In genomic region chr15:55434989-55435825, GRCh38 we compare ENCODE assay signal across 9 cellular contexts. TPM values are rescaled to one million over a fixed set of nuclear protein-coding genes. Genes with fewer than 3 reads are reported as not detected.
DNase-seq lines count a peak whose midpoint lies in the region; ATAC-seq and TF ChIP-seq lines count a peak whose summit lies in the region.
"Had no signal": no experiment of that assay in that cellular context is flagged by ENCODE, and none has a peak within 500 bp of the region (broad histone marks: within the 10 kb centered on the region; RNA-seq: fewer than 3 reads in every experiment).

No MANE protein-coding gene starts in this region.

- no peaks in the 10 kb centered on the region for H3K4me1 ChIP-seq in naive thymus-derived CD4-positive, alpha-beta T cell (ENCODE audit: control insufficient read depth in 2 of 2, insufficient read depth in 2 of 2, low read length in 2 of 2)

- ATAC-seq in naive thymus-derived CD4-positive, alpha-beta T cell: peak; percentile 68
- ATAC-seq in omental fat pad (ENCODE audit: low FRiP score): no peak
- no peak for ATAC-seq in HG02973 (IDR thresholded peaks at IDR 0.05; ENCODE audit: unreplicated experiment)

- POLR2A ChIA-PET in naive thymus-derived CD4-positive, alpha-beta T cell (lab: Charles Lee): no interaction called here

- DNase-seq in CD14-positive monocyte (ENCODE audit: low spot score) (no peak), GM13977 (ENCODE audit: low spot score) (peak; percentile 58), HT-29 (ENCODE audit: low spot score) (peak; percentile 79), SHP77 (lab: John Stamatoyannopoulos, UW) (peak; percentile 13 to 28), epithelial cell of prostate (ENCODE audit: low read depth, low spot score) (peak; percentile 3), omental fat pad (ENCODE audit: low spot score) (no peak)
- DNase-seq in naive thymus-derived CD4-positive, alpha-beta T cell: peak in 5 of 9 donors; percentile 30 to 43 (median 33)

- CTCF ChIA-PET in naive thymus-derived CD4-positive, alpha-beta T cell (lab: Charles Lee): interaction anchor here (0.7 to 2.5 kb wide), 9 partner anchors 9 to 219 kb away, joined by 3 to 18 read pairs (median 4); partner anchors contain the start of genes CCPG1 and PIERCE2

- no peaks in the 10 kb centered on the region for H3K36me3 ChIP-seq in naive thymus-derived CD4-positive, alpha-beta T cell (ENCODE audit: control insufficient read depth in 2 of 3, insufficient read depth in 3 of 3, low read length in 3 of 3)

- no peaks in the 10 kb centered on the region for H3K27me3 ChIP-seq in naive thymus-derived CD4-positive, alpha-beta T cell (ENCODE audit: control insufficient read depth in 2 of 2, insufficient read depth in 2 of 2, low read length in 2 of 2)

- H3K27ac ChIP-seq in epithelial cell of prostate: no peak overlapping the region
- no peak overlapping the region for H3K27ac ChIP-seq in naive thymus-derived CD4-positive, alpha-beta T cell (ENCODE audit: low read depth, low read length)

- H3K36me3 Mint-ChIP-seq in CD14-positive monocyte: no peaks in the 10 kb centered on the region
- H3K36me3 Mint-ChIP-seq in naive thymus-derived CD4-positive, alpha-beta T cell: no peaks in the 10 kb centered on the region

- H3K4me3 ChIP-seq in naive thymus-derived CD4-positive, alpha-beta T cell (ENCODE audit: low read length): no peak overlapping the region

- no peak overlapping the region for H3K4me3 Mint-ChIP-seq in CD14-positive monocyte
- no peak overlapping the region for H3K4me3 Mint-ChIP-seq in naive thymus-derived CD4-positive, alpha-beta T cell

- intact Hi-C loops in CD14-positive monocyte (cut with micrococcal nuclease): loop anchor here in 1 of 2 donors (10.0 kb wide), 1 partner anchor 220 kb away; no protein-coding TSS in a partner anchor
- intact Hi-C loops in naive thymus-derived CD4-positive, alpha-beta T cell (cut with micrococcal nuclease): loop anchor here (1.0 to 10.0 kb wide), 8 partner anchors 27 to 1470 kb away; partner anchors contain the start of genes CCPG1 (in 2 of the 2), PIERCE2 (in 2 of the 2), PIGB (in 1 of the 2) and PIGBOS1 (in 1 of the 2)

- in situ Hi-C loops in GM13977 (cut with MboI; ENCODE audit: low pct_unique_long_range_greater_than_20kb, low sequenced_read_pairs, unreplicated experiment): no loop called here

- no peak overlapping the region for H3K27ac Mint-ChIP-seq in CD14-positive monocyte
- no peak overlapping the region for H3K27ac Mint-ChIP-seq in naive thymus-derived CD4-positive, alpha-beta T cell

- H3K9me3 Mint-ChIP-seq in CD14-positive monocyte: peaks cover 0 to 3% (median 2%) of the 10 kb centered on the region in 7 donors
- peaks cover 0 to 2% (median 0%) of the 10 kb centered on the region in 11 donors for H3K9me3 Mint-ChIP-seq in naive thymus-derived CD4-positive, alpha-beta T cell

- peaks cover 0 to 7% (median 1%) of the 10 kb centered on the region in 3 donors for H3K27me3 Mint-ChIP-seq in CD14-positive monocyte (ENCODE audit: low read depth in 3 of 3)
- H3K27me3 Mint-ChIP-seq in naive thymus-derived CD4-positive, alpha-beta T cell: peaks cover 0 to 4% (median 0%) of the 10 kb centered on the region in 5 donors

- TF ChIP-seq CTCF in CD14-positive monocyte (IDR thresholded peaks at IDR 0.05) (peak; percentile 81), GM13977 (IDR thresholded peaks at IDR 0.05; ENCODE audit: extremely low read depth, insufficient read depth, missing control alignments) (peak; percentile 60), omental fat pad (IDR thresholded peaks at IDR 0.05) (no peak)

- H3K4me1 Mint-ChIP-seq in CD14-positive monocyte: peaks cover 4% of the 10 kb centered on the region
- peaks cover 0 to 10% (median 5%) of the 10 kb centered on the region in 7 donors for H3K4me1 Mint-ChIP-seq in naive thymus-derived CD4-positive, alpha-beta T cell

- H3K9me3 ChIP-seq in naive thymus-derived CD4-positive, alpha-beta T cell (ENCODE audit: control insufficient read depth in 2 of 3, low read length in 3 of 3): no peaks in the 10 kb centered on the region

RNA-seq across cellular contexts. Expression of gene PIERCE2, which starts 26.9 kb away (rescaled TPM):
- polyA plus RNA-seq in CD14-positive monocyte: 1 to 10 TPM in 1 of 2 donors, under 1 TPM in 1; 0.61 to 1.3 TPM
- total RNA-seq in HT-29 (2014; rRNA removed; shearing (Covaris generic)): 0.86 and 1.9 TPM in 2 replicates
- under 1 TPM in 1 of 5 experiments, not detected in 4; 0.42 TPM for total RNA-seq in naive thymus-derived CD4-positive, alpha-beta T cell
- 1 to 10 TPM in 1 of 2 donors, not detected in 1; 1.3 TPM for polyA plus RNA-seq in naive thymus-derived CD4-positive, alpha-beta T cell
- 1 to 10 TPM in 3 of 4 donors, under 1 TPM in 1; 0.84 to 4.1 (median 2.7) TPM for total RNA-seq in omental fat pad
- total RNA-seq: T-helper 1 cell treated with Interleukin-12 subunit alpha and Interleukin-12 subunit beta and Interleukin-4 antibody, amounts not matched to agents 30 ng/mL and 1 ng/mL, for 36 hours had no signal

RNA-seq across cellular contexts. Expression of gene CCPG1, which starts 27.0 kb away (rescaled TPM):
- 100 to 1,000 TPM; 145 to 196 TPM for polyA plus RNA-seq in CD14-positive monocyte
- total RNA-seq in HT-29 (2014; rRNA removed; shearing (Covaris generic)): 11.8 and 12.6 TPM in 2 replicates
- 10 to 100 TPM; 17.9 to 40.9 (median 28.4) TPM for total RNA-seq in naive thymus-derived CD4-positive, alpha-beta T cell
- polyA plus RNA-seq in naive thymus-derived CD4-positive, alpha-beta T cell: 10 to 100 TPM; 25.8 to 31.0 TPM
- total RNA-seq in omental fat pad: 10 to 100 TPM; 38.8 to 75.2 (median 58.0) TPM

Comparison
In these comparisons a context has a peak if more than half of its experiments do, and no peak if none do; other contexts are left out.
1. DNase-seq: peak in GM13977 (single experiment), HT-29 (single experiment), SHP77 (2 of 2), epithelial cell of prostate (single experiment) and naive thymus-derived CD4-positive, alpha-beta T cell (5 of 9); none in CD14-positive monocyte (single experiment) and omental fat pad (single experiment).
2. CTCF ChIP-seq: peak in CD14-positive monocyte (single experiment) and GM13977 (single experiment); none in omental fat pad (0 of 3).